Comparison of ENCODE assay signal across 7 cellular contexts in the genomic region with DNA sequence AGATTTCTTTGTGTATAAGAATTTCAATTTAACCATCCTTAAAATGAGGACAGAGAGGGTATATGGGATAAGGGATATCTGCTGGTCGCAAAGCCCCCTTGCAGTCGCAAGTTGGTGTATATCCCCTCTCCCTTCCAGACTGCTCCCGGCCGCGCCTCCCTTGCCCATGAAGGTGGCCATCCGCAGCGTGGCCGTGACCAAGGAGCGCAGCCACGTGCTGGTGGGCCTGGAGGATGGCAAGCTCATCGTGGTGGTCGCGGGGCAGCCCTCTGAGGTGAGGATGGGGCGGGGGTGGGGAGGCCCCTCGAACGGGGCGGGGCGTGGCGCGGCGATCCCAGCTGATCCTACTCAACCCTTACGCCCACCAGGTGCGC. TPM values are rescaled to one million over a fixed set of nuclear protein-coding genes. Genes with fewer than 3 reads are reported as not detected.
DNase-seq lines count a peak whose midpoint lies in the region; ATAC-seq and TF ChIP-seq lines count a peak whose summit lies in the region.

No MANE protein-coding gene starts in this region.

- TF ChIP-seq CTCF in brain (conservative IDR thresholded peaks at IDR 0.05) (no peak), kidney epithelial cell (IDR thresholded peaks at IDR 0.05; ENCODE audit: insufficient read depth, low read length, poor library complexity, severe bottlenecking) (no peak), stomach (IDR thresholded peaks at IDR 0.05) (no peak), MM.1S (IDR thresholded peaks at IDR 0.05; ENCODE audit: low read length) (no peak)

- H3F3A ChIP-seq in MM.1S (ENCODE audit: insufficient read depth, low read length): peaks cover 7% of the 10 kb centered on the region; the same call in 1 of the 2 replicates

- H3K79me2 ChIP-seq in MM.1S (ENCODE audit: low read length): no peaks in the 10 kb centered on the region
- no peaks in the 10 kb centered on the region for H3K79me2 ChIP-seq in Karpas-422 (ENCODE audit: low read length)

- peak overlapping the region in 2 of 5 experiments; percentile 57 to 80 for H3K27ac Mint-ChIP-seq in brain
- H3K27ac Mint-ChIP-seq in activated T-helper 2 cell treated with anti-CD3 and anti-CD28 coated beads, Interferon-gamma antibody, Interleukin-2, Interleukin-4, amounts not matched to agents 10 μg/mL and 5 μg/mL and 100 μg/mL, durations not matched to agents 14 hours and 24 hours and 36 hours: no peak overlapping the region

- no peaks in the 10 kb centered on the region for H4K20me1 ChIP-seq in MM.1S (ENCODE audit: insufficient read depth, low read length)
- H4K20me1 ChIP-seq in Karpas-422 (ENCODE audit: insufficient read depth, low read depth, low read length): 0 out of 2 replicates have a peak, but pooled peaks cover 6% of the 10 kb centered on the region

- peak overlapping the region; percentile 52 for H3K4me3 ChIP-seq in kidney epithelial cell (ENCODE audit: low read depth, low read length)
- peak overlapping the region; percentile 47 to 67 (median 51) for H3K4me3 ChIP-seq in stomach
- H3K4me3 ChIP-seq in MM.1S (ENCODE audit: low read length): no peak overlapping the region
- no peak overlapping the region for H3K4me3 ChIP-seq in Karpas-422 (ENCODE audit: low read length)

- TF ChIP-seq EP300 in stomach (IDR thresholded peaks at IDR 0.05): no peak

- H3K27me3 Mint-ChIP-seq in brain: no peaks in the 10 kb centered on the region
- H3K27me3 Mint-ChIP-seq in activated T-helper 2 cell treated with anti-CD3 and anti-CD28 coated beads, Interferon-gamma antibody, Interleukin-2, Interleukin-4, amounts not matched to agents 10 μg/mL and 5 μg/mL and 100 μg/mL, durations not matched to agents 14 hours and 24 hours and 36 hours (ENCODE audit: low read depth): no peaks in the 10 kb centered on the region

- H2AFZ ChIP-seq in MM.1S (ENCODE audit: low read length): no peak overlapping the region
- H2AFZ ChIP-seq in Karpas-422 (ENCODE audit: low read length): no peak overlapping the region

- no peaks in the 10 kb centered on the region for H3K9me3 Mint-ChIP-seq in brain
- H3K9me3 Mint-ChIP-seq in activated T-helper 2 cell treated with anti-CD3 and anti-CD28 coated beads, Interferon-gamma antibody, Interleukin-2, Interleukin-4, amounts not matched to agents 10 μg/mL and 5 μg/mL and 100 μg/mL, durations not matched to agents 14 hours and 24 hours and 36 hours: no peaks in the 10 kb centered on the region

- ATAC-seq in HG02943 (IDR thresholded peaks at IDR 0.05; ENCODE audit: low read depth, unreplicated experiment): peak; percentile 3

- peaks cover 5% of the 10 kb centered on the region for H3K4me1 Mint-ChIP-seq in brain
- H3K4me1 Mint-ChIP-seq in activated T-helper 2 cell treated with anti-CD3 and anti-CD28 coated beads, Interferon-gamma antibody, Interleukin-2, Interleukin-4, amounts not matched to agents 10 μg/mL and 5 μg/mL and 100 μg/mL, durations not matched to agents 14 hours and 24 hours and 36 hours (ENCODE audit: low read depth): no peaks in the 10 kb centered on the region

- peaks cover 4 to 37% (median 19%) of the 10 kb centered on the region in 4 donors for H3K4me1 ChIP-seq in stomach
- H3K4me1 ChIP-seq in MM.1S (ENCODE audit: low read length): no peaks in the 10 kb centered on the region
- H3K4me1 ChIP-seq in Karpas-422 (ENCODE audit: low read length): peaks cover 4% of the 10 kb centered on the region

- H3K27ac ChIP-seq in stomach (peak overlapping the region; percentile 76 to 90 (median 80)), MM.1S (ENCODE audit: low read length) (no peak overlapping the region), Karpas-422 (ENCODE audit: low read length) (no peak overlapping the region)

- H3K36me3 ChIP-seq in kidney epithelial cell (ENCODE audit: control insufficient read depth, insufficient read depth, low read length) (no peaks in the 10 kb centered on the region), stomach (peaks cover 27 to 82% (median 62%) of the 10 kb centered on the region in 4 donors), MM.1S (replicated peaks; ENCODE audit: insufficient read depth, low read length) (no peaks in the 10 kb centered on the region), Karpas-422 (ENCODE audit: insufficient read depth, low read length) (peaks cover 9% of the 10 kb centered on the region)

- H3K9me2 ChIP-seq in MM.1S (replicated peaks; ENCODE audit: insufficient read depth, low read length) (no peaks in the 10 kb centered on the region), Karpas-422 (replicated peaks; ENCODE audit: insufficient read depth, low read length) (no peaks in the 10 kb centered on the region)

- peak overlapping the region; percentile 62 to 75 (median 71) for H3K4me3 Mint-ChIP-seq in brain
- no peak overlapping the region for H3K4me3 Mint-ChIP-seq in activated T-helper 2 cell treated with anti-CD3 and anti-CD28 coated beads, Interferon-gamma antibody, Interleukin-2, Interleukin-4, amounts not matched to agents 10 μg/mL and 5 μg/mL and 100 μg/mL, durations not matched to agents 14 hours and 24 hours and 36 hours (ENCODE audit: low read depth)

- H3K27me3 ChIP-seq in kidney epithelial cell (ENCODE audit: control insufficient read depth, insufficient read depth, low read length) (no peaks in the 10 kb centered on the region), stomach (no peaks in the 10 kb centered on the region), MM.1S (replicated peaks; ENCODE audit: insufficient read depth, low read length) (no peaks in the 10 kb centered on the region), Karpas-422 (ENCODE audit: low read length) (no peaks in the 10 kb centered on the region)

- DNase-seq in kidney epithelial cell (ENCODE audit: low read depth) (no peak), stomach (no peak), MM.1S (no peak), Karpas-422 (no peak)
- DNase-seq in activated T-helper 2 cell treated with anti-CD3 and anti-CD28 coated beads, Interferon-gamma antibody, Interleukin-2, Interleukin-4, amounts not matched to agents 10 μg/mL and 5 μg/mL and 100 μg/mL, durations not matched to agents 14 hours and 24 hours and 36 hours (ENCODE audit: low spot score): no peak

- intact Hi-C loops in stomach (cut with DNase I; ENCODE audit: low total_unique reads): no loop called here
- intact Hi-C loops in activated T-helper 2 cell treated with anti-CD3 and anti-CD28 coated beads, Interferon-gamma antibody, Interleukin-2, Interleukin-4, amounts not matched to agents 10 μg/mL and 5 μg/mL and 100 μg/mL, durations not matched to agents 14 hours and 24 hours and 36 hours (cut with micrococcal nuclease): no loop called here

- H3K9me3 ChIP-seq in stomach: no peaks in the 10 kb centered on the region
- no peaks in the 10 kb centered on the region for H3K9me3 ChIP-seq in MM.1S (replicated peaks; ENCODE audit: insufficient read depth, low read length)
- H3K9me3 ChIP-seq in Karpas-422 (ENCODE audit: low read length): no peaks in the 10 kb centered on the region

- H3K4me2 ChIP-seq in MM.1S (ENCODE audit: low read depth, low read length): no peak overlapping the region
- no peak overlapping the region for H3K4me2 ChIP-seq in Karpas-422 (ENCODE audit: low read depth, low read length, poor library complexity, severe bottlenecking)

- WGBS in stomach, 5 donors: 23 to 79% (median 35%) methylated on average over 5 to 23 of the region's 23 CpGs

- TF ChIP-seq POLR2A in stomach (IDR thresholded peaks at IDR 0.05): no peak

- no peaks in the 10 kb centered on the region for H3K36me3 Mint-ChIP-seq in brain
- peaks cover 49% of the 10 kb centered on the region for H3K36me3 Mint-ChIP-seq in activated T-helper 2 cell treated with anti-CD3 and anti-CD28 coated beads, Interferon-gamma antibody, Interleukin-2, Interleukin-4, amounts not matched to agents 10 μg/mL and 5 μg/mL and 100 μg/mL, durations not matched to agents 14 hours and 24 hours and 36 hours (ENCODE audit: low read depth)

- no peak overlapping the region for H3K9ac ChIP-seq in MM.1S (ENCODE audit: low read length)
- no peak overlapping the region for H3K9ac ChIP-seq in Karpas-422 (ENCODE audit: low read length)

RNA-seq across cellular contexts. Expression of a gene that starts 29.4 kb away (rescaled TPM):
- polyA plus RNA-seq in brain (ENCODE audit: insufficient read depth, low read depth, low replicate concordance) (4.6 TPM), stomach (100 to 1,000 TPM in 1 of 3 donors, 10 to 100 TPM in 2; 35.0 to 193 (median 49.2) TPM)
- total RNA-seq in kidney epithelial cell (37.5 and 53.7 TPM in 2 replicates), stomach (100 to 1,000 TPM in 4 of 5 donors, 10 to 100 TPM in 1; 50.9 to 653 (median 247) TPM)
- total RNA-seq in Karpas-422 (2014; rRNA removed; shearing (Covaris generic); ENCODE audit: low replicate concordance): 60.5 and 133 TPM in 2 replicates
- total RNA-seq in activated T-helper 2 cell treated with anti-CD3 and anti-CD28 coated beads, Interferon-gamma antibody, Interleukin-2, Interleukin-4, amounts not matched to agents 10 μg/mL and 5 μg/mL and 100 μg/mL, durations not matched to agents 14 hours and 24 hours and 36 hours: 120 and 129 TPM in 2 replicates

RNA-seq across cellular contexts. Expression of a gene that starts 32.3 kb away (rescaled TPM):
- 36.7 TPM for polyA plus RNA-seq in brain (ENCODE audit: insufficient read depth, low read depth, low replicate concordance)
- total RNA-seq in kidney epithelial cell: 33.0 and 33.3 TPM in 2 replicates
- 10 to 100 TPM in 4 of 5 donors, 1 to 10 TPM in 1; 2.9 to 55.3 (median 38.4) TPM for total RNA-seq in stomach
- 10 to 100 TPM; 84.2 to 88.7 (median 84.5) TPM for polyA plus RNA-seq in stomach
- 40.2 and 83.5 TPM in 2 replicates for total RNA-seq in Karpas-422 (2014; rRNA removed; shearing (Covaris generic); ENCODE audit: low replicate concordance)
- 65.3 and 69.2 TPM in 2 replicates for total RNA-seq in activated T-helper 2 cell treated with anti-CD3 and anti-CD28 coated beads, Interferon-gamma antibody, Interleukin-2, Interleukin-4, amounts not matched to agents 10 μg/mL and 5 μg/mL and 100 μg/mL, durations not matched to agents 14 hours and 24 hours and 36 hours

Comparison
In these comparisons a context has a peak if more than half of its experiments do, and no peak if none do; other contexts are left out.
1. H3K4me3 ChIP-seq: peak in kidney epithelial cell (single experiment) and stomach (4 of 4); none in MM.1S (single experiment) and Karpas-422 (single experiment).
2. H3K27ac ChIP-seq: peak in stomach (5 of 5); none in MM.1S (single experiment) and Karpas-422 (single experiment).